In the genomic region with DNA sequence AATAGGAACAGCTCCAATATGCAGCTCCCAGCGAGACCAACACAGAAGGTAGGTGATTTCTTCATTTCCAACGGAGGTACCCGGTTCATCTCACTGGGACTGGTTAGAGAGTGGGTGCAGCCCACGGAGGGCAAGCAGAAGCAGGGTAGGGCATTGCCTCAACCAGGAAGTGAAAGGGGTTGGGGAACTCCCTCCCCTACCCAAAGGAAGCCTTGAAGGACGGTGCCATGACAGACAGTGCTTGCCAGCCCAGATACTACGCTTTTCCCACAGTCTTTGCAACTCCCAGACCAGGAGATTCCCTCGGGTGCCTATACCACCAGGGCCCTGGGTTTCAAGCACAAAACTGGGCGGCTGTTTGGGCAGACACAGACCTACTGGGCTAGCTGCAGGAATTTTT, we compare ENCODE assay signal across 2 cellular contexts.
TF ChIP-seq lines count a peak whose summit lies in the region.

No MANE protein-coding gene starts in this region.

TF ChIP-seq in HepG2, 621 proteins besides CTCF, POLR2A, EP300 and RAD21 (continued from another document):
- TF ChIP-seq, protein P1, sequence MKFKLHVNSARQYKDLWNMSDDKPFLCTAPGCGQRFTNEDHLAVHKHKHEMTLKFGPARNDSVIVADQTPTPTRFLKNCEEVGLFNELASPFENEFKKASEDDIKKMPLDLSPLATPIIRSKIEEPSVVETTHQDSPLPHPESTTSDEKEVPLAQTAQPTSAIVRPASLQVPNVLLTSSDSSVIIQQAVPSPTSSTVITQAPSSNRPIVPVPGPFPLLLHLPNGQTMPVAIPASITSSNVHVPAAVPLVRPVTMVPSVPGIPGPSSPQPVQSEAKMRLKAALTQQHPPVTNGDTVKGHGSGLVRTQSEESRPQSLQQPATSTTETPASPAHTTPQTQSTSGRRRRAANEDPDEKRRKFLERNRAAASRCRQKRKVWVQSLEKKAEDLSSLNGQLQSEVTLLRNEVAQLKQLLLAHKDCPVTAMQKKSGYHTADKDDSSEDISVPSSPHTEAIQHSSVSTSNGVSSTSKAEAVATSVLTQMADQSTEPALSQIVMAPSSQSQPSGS (CRISPR knock-in tag; IDR thresholded peaks at IDR 0.05): no peak
- TF ChIP-seq PRPF4 (IDR thresholded peaks at IDR 0.05; ENCODE audit: low read depth, low read length, poor library complexity, severe bottlenecking) (no peak), PLRG1 (conservative IDR thresholded peaks at IDR 0.05) (no peak), SPEN (CRISPR knock-in tag; IDR thresholded peaks at IDR 0.05; ENCODE audit: low read depth) (no peak), NBN (conservative IDR thresholded peaks at IDR 0.05) (no peak), FOXO1 (CRISPR knock-in tag; IDR thresholded peaks at IDR 0.05) (no peak), ZNF557 (CRISPR knock-in tag; IDR thresholded peaks at IDR 0.05) (no peak), HNRNPK (IDR thresholded peaks at IDR 0.05; ENCODE audit: low read depth, low read length, poor library complexity, severe bottlenecking) (no peak), ZNF644 (CRISPR knock-in tag; IDR thresholded peaks at IDR 0.05; ENCODE audit: low read depth) (no peak), FOXK2 (IDR thresholded peaks at IDR 0.05) (no peak), EED (CRISPR knock-in tag; IDR thresholded peaks at IDR 0.05) (no peak), ZKSCAN8 (CRISPR knock-in tag; IDR thresholded peaks at IDR 0.05; ENCODE audit: borderline replicate concordance) (no peak), MIER3 (CRISPR knock-in tag; IDR thresholded peaks at IDR 0.05; ENCODE audit: borderline replicate concordance) (no peak), GABPA (IDR thresholded peaks at IDR 0.05; ENCODE audit: low read depth, low read length) (no peak), GABPA (CRISPR knock-in tag; IDR thresholded peaks at IDR 0.05; ENCODE audit: low read depth) (no peak), GZF1 (CRISPR knock-in tag; IDR thresholded peaks at IDR 0.05) (no peak)
- TF ChIP-seq, protein P2, sequence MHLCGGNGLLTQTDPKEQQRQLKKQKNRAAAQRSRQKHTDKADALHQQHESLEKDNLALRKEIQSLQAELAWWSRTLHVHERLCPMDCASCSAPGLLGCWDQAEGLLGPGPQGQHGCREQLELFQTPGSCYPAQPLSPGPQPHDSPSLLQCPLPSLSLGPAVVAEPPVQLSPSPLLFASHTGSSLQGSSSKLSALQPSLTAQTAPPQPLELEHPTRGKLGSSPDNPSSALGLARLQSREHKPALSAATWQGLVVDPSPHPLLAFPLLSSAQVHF (CRISPR knock-in tag; IDR thresholded peaks at IDR 0.05): no peak

TF ChIP-seq in K562, 482 proteins besides CTCF, POLR2A, EP300 and RAD21 (continued from another document):
- TF ChIP-seq, protein P3, sequence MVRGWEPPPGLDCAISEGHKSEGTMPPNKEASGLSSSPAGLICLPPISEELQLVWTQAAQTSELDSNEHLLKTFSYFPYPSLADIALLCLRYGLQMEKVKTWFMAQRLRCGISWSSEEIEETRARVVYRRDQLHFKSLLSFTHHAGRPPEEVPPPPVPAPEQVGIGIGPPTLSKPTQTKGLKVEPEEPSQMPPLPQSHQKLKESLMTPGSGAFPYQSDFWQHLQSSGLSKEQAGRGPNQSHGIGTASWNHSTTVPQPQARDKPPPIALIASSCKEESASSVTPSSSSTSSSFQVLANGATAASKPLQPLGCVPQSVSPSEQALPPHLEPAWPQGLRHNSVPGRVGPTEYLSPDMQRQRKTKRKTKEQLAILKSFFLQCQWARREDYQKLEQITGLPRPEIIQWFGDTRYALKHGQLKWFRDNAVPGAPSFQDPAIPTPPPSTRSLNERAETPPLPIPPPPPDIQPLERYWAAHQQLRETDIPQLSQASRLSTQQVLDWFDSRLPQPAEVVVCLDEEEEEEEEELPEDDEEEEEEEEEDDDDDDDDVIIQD (CRISPR knock-in tag; IDR thresholded peaks at IDR 0.05): no peak
- no peak for TF ChIP-seq ARHGAP35 (IDR thresholded peaks at IDR 0.05; ENCODE audit: partially characterized antibody)
- no peak for TF ChIP-seq ZNF12 (CRISPR knock-in tag; IDR thresholded peaks at IDR 0.05)
- TF ChIP-seq, protein P4, sequence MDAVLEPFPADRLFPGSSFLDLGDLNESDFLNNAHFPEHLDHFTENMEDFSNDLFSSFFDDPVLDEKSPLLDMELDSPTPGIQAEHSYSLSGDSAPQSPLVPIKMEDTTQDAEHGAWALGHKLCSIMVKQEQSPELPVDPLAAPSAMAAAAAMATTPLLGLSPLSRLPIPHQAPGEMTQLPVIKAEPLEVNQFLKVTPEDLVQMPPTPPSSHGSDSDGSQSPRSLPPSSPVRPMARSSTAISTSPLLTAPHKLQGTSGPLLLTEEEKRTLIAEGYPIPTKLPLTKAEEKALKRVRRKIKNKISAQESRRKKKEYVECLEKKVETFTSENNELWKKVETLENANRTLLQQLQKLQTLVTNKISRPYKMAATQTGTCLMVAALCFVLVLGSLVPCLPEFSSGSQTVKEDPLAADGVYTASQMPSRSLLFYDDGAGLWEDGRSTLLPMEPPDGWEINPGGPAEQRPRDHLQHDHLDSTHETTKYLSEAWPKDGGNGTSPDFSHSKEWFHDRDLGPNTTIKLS (IDR thresholded peaks at IDR 0.05; ENCODE audit: borderline replicate concordance, low read depth): no peak
- TF ChIP-seq BACH1 (tag; IDR thresholded peaks at IDR 0.05): no peak
- no peak for TF ChIP-seq CHD1 (IDR thresholded peaks at IDR 0.05; ENCODE audit: low read length)
- no peak for TF ChIP-seq ZNF224 (CRISPR knock-in tag; IDR thresholded peaks at IDR 0.05)
- no peak for TF ChIP-seq RCOR1 (IDR thresholded peaks at IDR 0.05; ENCODE audit: borderline replicate concordance in 1 of 2, low read depth in 2 of 2, low read length in 2 of 2)
- no peak for TF ChIP-seq TEAD4 (IDR thresholded peaks at IDR 0.05; ENCODE audit: low read length)
- no peak for TF ChIP-seq TEAD4 (CRISPR knock-in tag; IDR thresholded peaks at IDR 0.05; ENCODE audit: borderline replicate concordance)
- no peak for TF ChIP-seq RBM39 (optimal IDR thresholded peaks at IDR 0.05; ENCODE audit: low read depth, low read length)
- TF ChIP-seq RBFOX2 (IDR thresholded peaks at IDR 0.05; ENCODE audit: low read depth, low read length): no peak
- no peak for TF ChIP-seq ESRRA (IDR thresholded peaks at IDR 0.05; ENCODE audit: borderline replicate concordance, low read depth)
- TF ChIP-seq, protein P5, sequence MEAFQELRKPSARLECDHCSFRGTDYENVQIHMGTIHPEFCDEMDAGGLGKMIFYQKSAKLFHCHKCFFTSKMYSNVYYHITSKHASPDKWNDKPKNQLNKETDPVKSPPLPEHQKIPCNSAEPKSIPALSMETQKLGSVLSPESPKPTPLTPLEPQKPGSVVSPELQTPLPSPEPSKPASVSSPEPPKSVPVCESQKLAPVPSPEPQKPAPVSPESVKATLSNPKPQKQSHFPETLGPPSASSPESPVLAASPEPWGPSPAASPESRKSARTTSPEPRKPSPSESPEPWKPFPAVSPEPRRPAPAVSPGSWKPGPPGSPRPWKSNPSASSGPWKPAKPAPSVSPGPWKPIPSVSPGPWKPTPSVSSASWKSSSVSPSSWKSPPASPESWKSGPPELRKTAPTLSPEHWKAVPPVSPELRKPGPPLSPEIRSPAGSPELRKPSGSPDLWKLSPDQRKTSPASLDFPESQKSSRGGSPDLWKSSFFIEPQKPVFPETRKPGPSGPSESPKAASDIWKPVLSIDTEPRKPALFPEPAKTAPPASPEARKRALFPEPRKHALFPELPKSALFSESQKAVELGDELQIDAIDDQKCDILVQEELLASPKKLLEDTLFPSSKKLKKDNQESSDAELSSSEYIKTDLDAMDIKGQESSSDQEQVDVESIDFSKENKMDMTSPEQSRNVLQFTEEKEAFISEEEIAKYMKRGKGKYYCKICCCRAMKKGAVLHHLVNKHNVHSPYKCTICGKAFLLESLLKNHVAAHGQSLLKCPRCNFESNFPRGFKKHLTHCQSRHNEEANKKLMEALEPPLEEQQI (IDR thresholded peaks at IDR 0.05): no peak
- TF ChIP-seq ZNF79 (CRISPR knock-in tag; IDR thresholded peaks at IDR 0.05; ENCODE audit: low read depth): no peak
- no peak for TF ChIP-seq JUNB (CRISPR knock-in tag; conservative IDR thresholded peaks at IDR 0.05)
